ENCODE assay signal across 8 cellular contexts in the genomic region with DNA sequence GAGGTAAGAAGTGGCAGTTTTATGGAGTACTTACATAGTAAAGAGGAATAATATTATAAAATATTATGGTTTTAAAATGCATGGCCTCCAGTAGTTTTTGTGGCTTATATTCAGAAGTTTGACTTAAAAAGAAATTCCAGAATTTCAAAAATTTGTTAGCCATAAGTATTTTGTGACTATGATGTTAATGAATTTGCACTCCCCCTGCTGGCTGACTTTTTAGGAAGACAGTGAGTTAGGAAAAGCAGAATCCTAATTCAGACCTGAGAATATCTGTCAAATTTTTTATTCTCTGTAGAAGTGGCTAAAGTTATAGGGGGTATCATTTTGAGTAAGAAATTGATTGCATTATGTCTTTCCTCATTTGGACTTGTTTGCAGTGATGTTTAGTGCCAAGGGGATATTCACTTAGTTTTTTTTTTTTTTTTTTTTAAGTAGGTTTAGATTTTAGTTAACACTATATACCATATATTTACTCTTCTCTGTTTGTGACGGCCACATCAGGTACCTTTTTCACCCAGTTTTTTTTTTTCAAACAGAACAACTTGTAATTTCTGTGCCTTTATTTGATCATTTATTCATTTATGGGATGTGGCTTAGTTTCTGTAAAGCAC. TPM values are rescaled to one million over a fixed set of nuclear protein-coding genes. Genes with fewer than 3 reads are reported as not detected.
A peak's percentile ranks its signal among the peaks of the same experiment; 100 is the strongest.
DNase-seq lines count a peak whose midpoint lies in the region; ATAC-seq, FAIRE-seq and TF ChIP-seq lines count a peak whose summit lies in the region.

No MANE protein-coding gene starts in this region.

- ATAC-seq in GM21529 (IDR thresholded peaks at IDR 0.05; ENCODE audit: unreplicated experiment), result no peak

- no peak overlapping the region for H3K9ac ChIP-seq in endothelial cell of umbilical vein (replicated peaks; ENCODE audit: extremely low read depth, insufficient read depth, low read length)

- no peaks in the 10 kb centered on the region for H3K9me1 ChIP-seq in endothelial cell of umbilical vein (replicated peaks; ENCODE audit: control insufficient read depth, extremely low read depth, insufficient read depth, low read length)

- H3K27me3 ChIP-seq in AG04450 (ENCODE audit: control insufficient read depth, insufficient read depth, low read length) (no peaks in the 10 kb centered on the region), endothelial cell of umbilical vein (ENCODE audit: control insufficient read depth in 2 of 2, insufficient read depth in 2 of 2, low read length in 2 of 2) (no peaks in the 10 kb centered on the region)

- TF ChIP-seq POLR2A in endothelial cell of umbilical vein (IDR thresholded peaks at IDR 0.05; ENCODE audit: low read depth, low read length) (no peak), GM12892 (IDR thresholded peaks at IDR 0.05; ENCODE audit: low read depth, low read length) (no peak)

- H3K4me3 ChIP-seq in AG04450 (ENCODE audit: low read depth, low read length) (no peak overlapping the region), endothelial cell of umbilical vein (replicated peaks in 1 of 3; ENCODE audit: insufficient read depth in 1 of 3, low read depth in 1 of 3, low read length in 3 of 3) (no peak overlapping the region)

- H3K27ac ChIP-seq in AG04450 (ENCODE audit: low read depth, low read length) (no peak overlapping the region), endothelial cell of umbilical vein (ENCODE audit: insufficient read depth, low read depth, low read length) (no peak overlapping the region)

- no peaks in the 10 kb centered on the region for H3K9me3 ChIP-seq in AG04450 (ENCODE audit: control insufficient read depth, insufficient read depth, low read length)
- no peaks in the 10 kb centered on the region for H3K9me3 ChIP-seq in endothelial cell of umbilical vein (replicated peaks; ENCODE audit: control insufficient read depth, insufficient read depth, low read length)

- CTCF ChIA-PET in AG04450 (lab: Charles Lee) (interaction anchor here (0.7 to 1.9 kb wide), 11 partner anchors 17 to 419 kb away, joined by 3 to 7 read pairs (median 5); no protein-coding TSS in a partner anchor), endothelial cell of umbilical vein (lab: Charles Lee) (interaction anchor here (0.7 to 3.3 kb wide), 18 partner anchors 12 to 634 kb away, joined by 3 to 25 read pairs (median 4); no protein-coding TSS in a partner anchor)

- H3K4me2 ChIP-seq in endothelial cell of umbilical vein (ENCODE audit: insufficient read depth, low read length), result no peak overlapping the region

- intact Hi-C loops in endothelial cell of umbilical vein (cut with micrococcal nuclease), result loop anchor here (1.0 to 2.0 kb wide), 4 partner anchors 40 to 155 kb away; no protein-coding TSS in a partner anchor

- DNase-seq in AG04450 (ENCODE audit: low read depth, low spot score) (no peak), G401 (ENCODE audit: low spot score) (peak; percentile 63), OCI-M1 (lab: John Stamatoyannopoulos, UW) (peak; percentile 80), endothelial cell of umbilical vein (ENCODE audit: low read depth, low spot score) (peak; percentile 50), pons (ENCODE audit: low spot score) (peak; percentile 34), GM12892 (ENCODE audit: insufficient read length) (no peak)
- DNase-seq in stimulated activated CD8-positive, alpha-beta memory T cell treated with anti-CD3 and anti-CD28 coated beads, Interleukin-4, amount 100 ng/mL, for 48 hours, result no peak

- FAIRE-seq in endothelial cell of umbilical vein (lab: Jason Lieb, UNC) (peak; percentile 15), GM12892 (lab: Jason Lieb, UNC) (no peak)

- POLR2A ChIA-PET in AG04450 (lab: Yijun Ruan, JAX), result interaction anchor here (1.0 kb wide), 1 partner anchor 155 kb away, joined by 4 read pairs; no protein-coding TSS in a partner anchor
- POLR2A ChIA-PET in endothelial cell of umbilical vein (lab: Charles Lee), result interaction anchor here (0.6 to 0.7 kb wide), 2 partner anchors 71 to 706 kb away, joined by 3 to 4 read pairs; no protein-coding TSS in a partner anchor

- in situ Hi-C loops in G401 (cut with HindIII; ENCODE audit: low sequenced_read_pairs), result no loop called here

- H4K20me1 ChIP-seq in endothelial cell of umbilical vein (replicated peaks; ENCODE audit: control insufficient read depth, extremely low read depth, insufficient read depth, low read length), result peaks cover 9% of the 10 kb centered on the region

- TF ChIP-seq CTCF in AG04450 (IDR thresholded peaks at IDR 0.05; ENCODE audit: low read depth, low read length), result peak; percentile 78
- TF ChIP-seq CTCF in endothelial cell of umbilical vein (IDR thresholded peaks at IDR 0.05; ENCODE audit: extremely low read depth in 1 of 2, insufficient read depth in 1 of 2, low read depth in 1 of 2, low read length in 2 of 2), result peak; percentile 28 to 53

- H2AFZ ChIP-seq in endothelial cell of umbilical vein (ENCODE audit: low read depth, low read length), result no peak overlapping the region

- dilution Hi-C loops in endothelial cell of umbilical vein (cut with MboI; ENCODE audit: extremely low pct_ligation_motif_present, low sequenced_read_pairs), result no loop called here

- BruUV-seq in endothelial cell of umbilical vein (replicated peaks; lab: Mats Ljungman, UMichigan), result no TSS peak

- H3K79me2 ChIP-seq in endothelial cell of umbilical vein (ENCODE audit: control insufficient read depth, insufficient read depth, low read length), result peaks cover 89% of the 10 kb centered on the region

- H3K4me1 ChIP-seq in endothelial cell of umbilical vein (ENCODE audit: control insufficient read depth, extremely low read depth, insufficient read depth, low read length), result peaks cover 3% of the 10 kb centered on the region

- H3K36me3 ChIP-seq in endothelial cell of umbilical vein (ENCODE audit: control insufficient read depth in 2 of 2, extremely low read depth in 1 of 2, insufficient read depth in 2 of 2, low read length in 2 of 2), result no peaks in the 10 kb centered on the region

TF ChIP-seq in endothelial cell of umbilical vein, 7 proteins besides CTCF, POLR2A, EP300 and RAD21:
- no peak for TF ChIP-seq EZH2 (IDR thresholded peaks at IDR 0.05; ENCODE audit: borderline replicate concordance, low read depth, low read length, severe bottlenecking)
- no peak for TF ChIP-seq POLR2AphosphoS5 (IDR thresholded peaks at IDR 0.05; ENCODE audit: insufficient read depth, low read depth, low read length)
- no peak for TF ChIP-seq JUN (IDR thresholded peaks at IDR 0.05; ENCODE audit: borderline replicate concordance, insufficient read depth, insufficient read length, low read depth)
- TF ChIP-seq, protein P1, sequence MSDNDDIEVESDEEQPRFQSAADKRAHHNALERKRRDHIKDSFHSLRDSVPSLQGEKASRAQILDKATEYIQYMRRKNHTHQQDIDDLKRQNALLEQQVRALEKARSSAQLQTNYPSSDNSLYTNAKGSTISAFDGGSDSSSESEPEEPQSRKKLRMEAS (IDR thresholded peaks at IDR 0.05; ENCODE audit: insufficient read depth, insufficient read length), result no peak
- TF ChIP-seq FOS (IDR thresholded peaks at IDR 0.05; ENCODE audit: borderline replicate concordance, insufficient read depth, low read length), result no peak
- TF ChIP-seq MYC (IDR thresholded peaks at IDR 0.05; ENCODE audit: low read depth, low read length), result no peak
- TF ChIP-seq GATA2 (IDR thresholded peaks at IDR 0.05; ENCODE audit: insufficient read depth, insufficient read length, low read depth, low read length), result no peak

RNA-seq across cellular contexts. Expression of a gene that starts 40.8 kb away (rescaled TPM):
- polyA plus RNA-seq in AG04450 (2011; rRNA removed), result 15.5 and 29.5 TPM in 2 replicates
- 39.7 and 43.9 TPM in 2 replicates for polyA minus RNA-seq in AG04450 (2011; rRNA and poly(A)+ RNA removed)
- total RNA-seq in G401 (2014; rRNA removed; shearing (Covaris generic)), result 34.7 and 36.2 TPM in 2 replicates
- 54.2 and 55.3 TPM in 2 replicates for total RNA-seq in endothelial cell of umbilical vein
- polyA plus RNA-seq in endothelial cell of umbilical vein, result 11.7 and 15.4 TPM in 2 replicates
- polyA plus RNA-seq in endothelial cell of umbilical vein (2011; cell fraction: cytosol; rRNA removed), result 17.6 and 18.8 TPM in 2 replicates
- polyA plus RNA-seq in endothelial cell of umbilical vein (2011; cell fraction: nucleus; rRNA removed), result 15.9 and 18.1 TPM in 2 replicates
- polyA plus RNA-seq in endothelial cell of umbilical vein (2012), result 84.4 and 99.2 TPM in 2 replicates
- 24.5 and 38.3 TPM in 2 replicates for polyA minus RNA-seq in endothelial cell of umbilical vein
- 12.1 TPM for polyA minus RNA-seq in endothelial cell of umbilical vein (2011; cell fraction: cytosol; rRNA and poly(A)+ RNA removed)
- polyA minus RNA-seq in endothelial cell of umbilical vein (2011; cell fraction: nucleus; rRNA and poly(A)+ RNA removed), result 35.7 and 36.5 TPM in 2 replicates
- 44.3 TPM for polyA plus RNA-seq in GM12892 (2012; ENCODE audit: missing spikeins)

Comparison
In these comparisons a context has a peak if more than half of its experiments do, and no peak if none do; other contexts are left out.
1. DNase-seq: peak in G401 (single experiment), OCI-M1 (single experiment), endothelial cell of umbilical vein (single experiment) and pons (single experiment); none in AG04450 (single experiment), GM12892 (single experiment) and stimulated activated CD8-positive, alpha-beta memory T cell treated with anti-CD3 and anti-CD28 coated beads, Interleukin-4, amount 100 ng/mL, for 48 hours (single experiment).